ENCODE assay signal across 19 cellular contexts in the genomic region with DNA sequence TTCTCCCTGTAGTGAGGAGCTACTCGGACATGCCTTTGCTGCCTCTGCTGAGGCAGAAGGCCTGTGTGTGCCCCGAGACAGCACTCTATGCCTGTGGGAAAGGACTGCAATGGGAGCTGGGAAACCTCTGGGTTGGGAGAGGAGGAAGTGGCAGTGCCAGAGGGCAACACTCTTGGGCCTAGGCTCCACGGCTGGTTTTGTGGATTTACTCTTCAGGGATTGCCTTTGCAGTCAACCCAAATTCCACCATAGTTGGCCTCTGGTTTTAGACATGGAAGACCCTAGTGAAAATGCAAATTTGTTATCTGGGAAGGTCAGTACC. TPM values are rescaled to one million over a fixed set of nuclear protein-coding genes. Genes with fewer than 3 reads are reported as not detected.
DNase-seq lines count a peak whose midpoint lies in the region; ATAC-seq and TF ChIP-seq lines count a peak whose summit lies in the region.
"Had no signal": no experiment of that assay in that cellular context is flagged by ENCODE, and none has a peak within 500 bp of the region (broad histone marks: within the 10 kb centered on the region; RNA-seq: fewer than 3 reads in every experiment).

No MANE protein-coding gene starts in this region.

- H3K18ac ChIP-seq in neuronal stem cell (ENCODE audit: low read length), result no peak overlapping the region

- H3K4me3 ChIP-seq in tibial artery (no peak overlapping the region), esophagus squamous epithelium (no peak overlapping the region), neuronal stem cell (ENCODE audit: low read length in 2 of 2) (no peak overlapping the region)

- H3K27me3 ChIP-seq in tibial artery (no peaks in the 10 kb centered on the region), esophagus squamous epithelium (peaks cover 0 to 37% (median 0%) of the 10 kb centered on the region in 4 donors), neuronal stem cell (ENCODE audit: control insufficient read depth in 3 of 3, insufficient read depth in 3 of 3, low read depth in 1 of 3, low read length in 3 of 3) (peaks cover 0 to 4% (median 0%) of the 10 kb centered on the region in 3 experiments)

- peaks cover 0 to 28% (median 12%) of the 10 kb centered on the region in 4 donors for H3K4me1 ChIP-seq in tibial artery
- H3K4me1 ChIP-seq in esophagus squamous epithelium, result peaks cover 0 to 5% (median 0%) of the 10 kb centered on the region in 3 donors
- H3K4me1 ChIP-seq in neuronal stem cell (ENCODE audit: control insufficient read depth in 2 of 2, insufficient read depth in 1 of 2, low read depth in 1 of 2, low read length in 2 of 2), result no peaks in the 10 kb centered on the region

- peaks cover 3% of the 10 kb centered on the region for H3K9me3 Mint-ChIP-seq in activated CD4-positive, alpha-beta T cell treated with anti-CD3 and anti-CD28 coated beads for 36 hours (ENCODE audit: low read depth)
- H3K9me3 Mint-ChIP-seq: activated T-cell treated with anti-CD3 and anti-CD28 coated beads, Interleukin-2, amount 50 U/mL, for 4 hours; central memory CD8-positive, alpha-beta T cell had no signal

- no peak overlapping the region for H3K4me3 Mint-ChIP-seq in activated CD4-positive, alpha-beta T cell treated with anti-CD3 and anti-CD28 coated beads for 36 hours
- H3K4me3 Mint-ChIP-seq in T-helper 17 cell, result peak overlapping the region; percentile 31
- H3K4me3 Mint-ChIP-seq: activated T-cell treated with anti-CD3 and anti-CD28 coated beads, Interleukin-2, amount 50 U/mL, for 4 hours; central memory CD8-positive, alpha-beta T cell had no signal

- WGBS in esophagus squamous epithelium, 2 donors, result 80% methylated on average over 1 of the region's 3 CpGs; no CpG with 5 or more reads in 1 of the 2 donors
- no CpG with 5 or more reads among the region's 3 CpGs for WGBS in neuronal stem cell (ENCODE audit: extremely low coverage in 2 of 2, insufficient read length in 2 of 2, insufficient replicate concordance in 1 of 2), 2 donors

- no peak overlapping the region for H2BK15ac ChIP-seq in neuronal stem cell (ENCODE audit: low read length)

- H3K27ac ChIP-seq in tibial artery (peak overlapping the region; percentile 56 to 72), esophagus squamous epithelium (peak overlapping the region in 2 of 4 donors; percentile 47 to 57), neuronal stem cell (replicated peaks; ENCODE audit: low read length) (no peak overlapping the region)
- H3K27ac ChIP-seq: C4-2B had no signal

- TF ChIP-seq POLR2A in esophagus squamous epithelium (IDR thresholded peaks at IDR 0.05), result no peak

- peaks cover under 1% of the 10 kb centered on the region for H3K4me1 Mint-ChIP-seq in activated CD4-positive, alpha-beta T cell treated with anti-CD3 and anti-CD28 coated beads for 36 hours
- peaks cover 5% of the 10 kb centered on the region for H3K4me1 Mint-ChIP-seq in T-helper 17 cell
- H3K4me1 Mint-ChIP-seq: central memory CD8-positive, alpha-beta T cell had no signal

- no peak overlapping the region for H3K4me2 ChIP-seq in neuronal stem cell (ENCODE audit: insufficient read depth, low read length, poor library complexity, severe bottlenecking)

- H2AK5ac ChIP-seq in neuronal stem cell (ENCODE audit: low read depth, low read length), result no peak overlapping the region

- no peak for ATAC-seq in activated CD4-positive, alpha-beta T cell treated with anti-CD3 and anti-CD28 coated beads for 36 hours
- no peak for ATAC-seq in T-helper 17 cell
- ATAC-seq: activated T-cell treated with anti-CD3 and anti-CD28 coated beads, Interleukin-2, amount 50 U/mL, for 4 hours had no signal

- no peak overlapping the region for H3K4ac ChIP-seq in neuronal stem cell (ENCODE audit: low read length)

- intact Hi-C loops in activated CD4-positive, alpha-beta T cell treated with anti-CD3 and anti-CD28 coated beads for 36 hours (cut with DNase I, micrococcal nuclease), result no loop called here
- intact Hi-C loops in tibial artery (cut with DNase I; ENCODE audit: low total_unique reads), result no loop called here
- intact Hi-C loops in esophagus squamous epithelium (cut with DNase I), result loop anchor here (10.0 kb wide), 1 partner anchor 130 kb away; no protein-coding TSS in a partner anchor

- no peak overlapping the region for H2BK12ac ChIP-seq in neuronal stem cell (ENCODE audit: low read length)

- H3K14ac ChIP-seq in neuronal stem cell (ENCODE audit: low read length), result no peak overlapping the region

- no peaks in the 10 kb centered on the region for H3K79me1 ChIP-seq in neuronal stem cell (ENCODE audit: low read depth, low read length)

- H3K23ac ChIP-seq in neuronal stem cell (ENCODE audit: low read depth, low read length, poor library complexity), result no peak overlapping the region

- H3K36me3 Mint-ChIP-seq in activated CD4-positive, alpha-beta T cell treated with anti-CD3 and anti-CD28 coated beads for 36 hours (ENCODE audit: low read depth), result no peaks in the 10 kb centered on the region
- no peaks in the 10 kb centered on the region for H3K36me3 Mint-ChIP-seq in T-helper 17 cell (ENCODE audit: low read depth)

- CTCF ChIA-PET in activated CD4-positive, alpha-beta T cell treated with anti-CD3 and anti-CD28 coated beads for 36 hours (lab: Charles Lee), result interaction anchor here (0.7 to 5.0 kb wide), 3 partner anchors 17 to 79 kb away, joined by 3 to 44 read pairs (median 3); no protein-coding TSS in a partner anchor

- no peak overlapping the region for H2BK120ac ChIP-seq in neuronal stem cell (ENCODE audit: low read depth, low read length)

- no peak overlapping the region for H2BK5ac ChIP-seq in neuronal stem cell (ENCODE audit: low read length)

- H3K27me3 Mint-ChIP-seq in activated CD4-positive, alpha-beta T cell treated with anti-CD3 and anti-CD28 coated beads for 36 hours, result no peaks in the 10 kb centered on the region
- peaks cover 7% of the 10 kb centered on the region for H3K27me3 Mint-ChIP-seq in T-helper 17 cell
- H3K27me3 Mint-ChIP-seq: central memory CD8-positive, alpha-beta T cell had no signal

- no peak overlapping the region for H4K91ac ChIP-seq in neuronal stem cell (ENCODE audit: low read depth, low read length, poor library complexity)

- POLR2A ChIA-PET in activated CD4-positive, alpha-beta T cell treated with anti-CD3 and anti-CD28 coated beads for 36 hours (lab: Charles Lee), result no interaction called here

- no peak overlapping the region for H3K9ac ChIP-seq in neuronal stem cell (ENCODE audit: low read depth, low read length, poor library complexity)

- H3K27ac Mint-ChIP-seq in activated CD4-positive, alpha-beta T cell treated with anti-CD3 and anti-CD28 coated beads for 36 hours, result no peak overlapping the region
- H3K27ac Mint-ChIP-seq in T-helper 17 cell, result no peak overlapping the region

- H2AFZ ChIP-seq in neuronal stem cell (ENCODE audit: low read length), result no peak overlapping the region

- H4K8ac ChIP-seq in neuronal stem cell (ENCODE audit: low read depth, low read length), result no peak overlapping the region

- peak; percentile 1 for DNase-seq in activated CD4-positive, alpha-beta T cell treated with anti-CD3 and anti-CD28 coated beads for 36 hours
- DNase-seq in activated CD4-positive, alpha-beta T cell treated with anti-CD3 and anti-CD28 coated beads, Interleukin-2, amount 50 U/mL, for 48 hours, result no peak
- no peak for DNase-seq in T-helper 17 cell
- peak; percentile 35 for DNase-seq in islet precursor cell
- DNase-seq in tibial artery, result peak; percentile 13 to 53
- DNase-seq in esophagus squamous epithelium (lab: John Stamatoyannopoulos, UW), result no peak
- no peak for DNase-seq in activated CD4-positive, alpha-beta T cell treated with anti-CD3 and anti-CD28 coated beads for 1 hour
- no peak for DNase-seq in neuronal stem cell (ENCODE audit: low spot score)
- DNase-seq: 8988T; activated CD4-positive, alpha-beta T cell treated with anti-CD3 and anti-CD28 coated beads for 4 hours; activated T-cell treated with anti-CD3 and anti-CD28 coated beads, Interleukin-2, amount 50 U/mL, for 4 hours; DMS 273 treated with DMSO at 0.1 percent for 48 hours; MM.1S; NCI-H187 treated with DMSO at 0.1 percent for 48 hours; NCI-H510A; stimulated activated CD4-positive, alpha-beta T cell treated with anti-CD3 and anti-CD28 coated beads, Interleukin-2, amount 100 ng/mL, for 48 hours had no signal

- H3K9me3 ChIP-seq in T-helper 17 cell (ENCODE audit: control insufficient read depth, low read length, poor library complexity, severe bottlenecking) (no peaks in the 10 kb centered on the region), tibial artery (no peaks in the 10 kb centered on the region), esophagus squamous epithelium (no peaks in the 10 kb centered on the region), neuronal stem cell (replicated peaks in 1 of 2; ENCODE audit: control insufficient read depth in 2 of 2, insufficient read depth in 1 of 2, low read depth in 1 of 2, low read length in 2 of 2) (no peaks in the 10 kb centered on the region)

- H3K36me3 ChIP-seq in tibial artery (no peaks in the 10 kb centered on the region), esophagus squamous epithelium (no peaks in the 10 kb centered on the region), neuronal stem cell (replicated peaks in 1 of 2; ENCODE audit: control insufficient read depth in 2 of 2, insufficient read depth in 2 of 2, low read length in 2 of 2) (no peaks in the 10 kb centered on the region)

- TF ChIP-seq CTCF in tibial artery (IDR thresholded peaks at IDR 0.05) (no peak), esophagus squamous epithelium (IDR thresholded peaks at IDR 0.05) (no peak)

RNA-seq across cellular contexts. Expression of a gene that starts 46.8 kb away (rescaled TPM):
- 1 to 10 TPM; 2.9 to 3.2 TPM for total RNA-seq in activated CD4-positive, alpha-beta T cell treated with anti-CD3 and anti-CD28 coated beads for 36 hours
- total RNA-seq in T-helper 17 cell (under 1 TPM in 1 of 2 donors, not detected in 1; 0.17 TPM), esophagus squamous epithelium (1 to 10 TPM in 2 of 4 donors, under 1 TPM in 2; 0.19 to 2.9 (median 0.81) TPM)
- polyA plus RNA-seq in neuronal stem cell (2013, experiment 1 of 2), result 0.06 TPM
- 0.10 TPM for polyA plus RNA-seq in neuronal stem cell (2013, experiment 2 of 2)
- total RNA-seq: SK-MEL-5 had no signal

Comparison
In these comparisons a context has a peak if more than half of its experiments do, and no peak if none do; other contexts are left out.
1. DNase-seq: peak in activated CD4-positive, alpha-beta T cell treated with anti-CD3 and anti-CD28 coated beads for 36 hours (single experiment), islet precursor cell (single experiment) and tibial artery (2 of 2); none in activated CD4-positive, alpha-beta T cell treated with anti-CD3 and anti-CD28 coated beads, Interleukin-2, amount 50 U/mL, for 48 hours (0 of 2), T-helper 17 cell (0 of 3), esophagus squamous epithelium (single experiment), activated CD4-positive, alpha-beta T cell treated with anti-CD3 and anti-CD28 coated beads for 1 hour (single experiment) and neuronal stem cell (single experiment).